Comparison of ENCODE assay signal across 23 cellular contexts in genomic region chr7:40907286-40907685, GRCh38.
"Had no signal": no experiment of that assay in that cellular context is flagged by ENCODE, and none has a peak within 500 bp of the region (broad histone marks: within the 10 kb centered on the region; RNA-seq: fewer than 3 reads in every experiment).

No MANE protein-coding gene starts in this region.

- FAIRE-seq: colon, endothelial cell of umbilical vein, frontal cortex, kidney had no signal

- H3K27me3 ChIP-seq: dorsolateral prefrontal cortex, esophagus muscularis mucosa, foreskin keratinocyte, gastroesophageal sphincter, heart left ventricle, hepatocyte, left lung had no signal

- H3K27ac ChIP-seq: coronary artery, dorsolateral prefrontal cortex, esophagus muscularis mucosa, foreskin keratinocyte, gastroesophageal sphincter, heart left ventricle, hepatocyte, left lung, lower lobe of right lung had no signal

- H3K4me3 ChIP-seq: coronary artery, dorsolateral prefrontal cortex, esophagus muscularis mucosa, gastroesophageal sphincter, heart left ventricle, hepatocyte, left lung, lower lobe of right lung had no signal

- H3K36me3 ChIP-seq: esophagus muscularis mucosa, gastroesophageal sphincter, heart left ventricle, left lung, lower lobe of right lung had no signal

- H3K4me2 ChIP-seq: hepatocyte had no signal

- ATAC-seq: foreskin keratinocyte; gastroesophageal sphincter; heart left ventricle; left lung; left ventricle myocardium superior; lower lobe of right lung; naive thymus-derived CD4-positive, alpha-beta T cell had no signal

- H3K9me3 ChIP-seq: esophagus muscularis mucosa, gastroesophageal sphincter, heart left ventricle, left lung, lower lobe of right lung had no signal

- H2AFZ ChIP-seq: hepatocyte had no signal

- H3K79me2 ChIP-seq: hepatocyte had no signal

- H3K4me1 ChIP-seq: foreskin keratinocyte, left lung, lower lobe of right lung had no signal

- DNase-seq: dermis blood vessel endothelial cell; dorsolateral prefrontal cortex; effector CD4-positive, alpha-beta T cell; effector memory CD4-positive, alpha-beta T cell; heart left ventricle; hypothalamus; immature natural killer cell; islet precursor cell; kidney; kidney glomerular epithelial cell; left lung; left ventricle myocardium superior; lower lobe of right lung; mesenchymal stem cell; naive thymus-derived CD4-positive, alpha-beta T cell had no signal
